25 cellular contexts compared by ENCODE assay signal in the genomic region with DNA sequence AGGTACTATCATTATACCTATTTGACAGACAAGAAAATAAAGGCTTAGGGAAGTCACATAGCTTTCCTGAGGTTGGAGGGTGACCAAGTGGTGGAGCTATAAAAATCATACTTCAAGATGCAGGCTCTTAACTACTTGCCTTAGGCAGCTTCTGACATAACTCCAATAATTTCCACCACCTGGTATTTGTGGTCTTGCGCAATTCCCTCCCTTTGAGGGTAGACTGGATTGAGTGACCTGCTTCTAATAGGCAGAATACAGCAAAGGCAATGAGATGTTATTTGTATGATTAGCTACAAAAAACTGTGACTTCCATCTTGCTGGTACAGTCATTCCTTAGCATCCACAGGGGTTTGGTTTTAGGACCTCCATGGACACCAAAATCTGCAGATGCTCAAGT.
A peak's percentile ranks its signal among the peaks of the same experiment; 100 is the strongest.
DNase-seq lines count a peak whose midpoint lies in the region; ATAC-seq, FAIRE-seq and TF ChIP-seq lines count a peak whose summit lies in the region.
"Had no signal": no experiment of that assay in that cellular context is flagged by ENCODE, and none has a peak within 500 bp of the region (broad histone marks: within the 10 kb centered on the region; RNA-seq: fewer than 3 reads in every experiment).

No MANE protein-coding gene starts in this region.

- no peak overlapping the region for H3K9ac ChIP-seq in IMR-90 (ENCODE audit: low read depth, low read length)
- no peak overlapping the region for H3K9ac ChIP-seq in H1 (replicated peaks in 1 of 4; ENCODE audit: extremely low read depth in 1 of 4, low read depth in 3 of 4, low read length in 3 of 4)
- H3K9ac ChIP-seq: BLaER1 had no signal

- H2AK5ac ChIP-seq in IMR-90 (ENCODE audit: low read depth, low read length) = no peak overlapping the region
- no peak overlapping the region for H2AK5ac ChIP-seq in H1 (ENCODE audit: low read depth, low read length)

- H3K27me3 ChIP-seq in IMR-90 (ENCODE audit: control insufficient read depth, insufficient read depth, low read length) = no peaks in the 10 kb centered on the region
- H3K27me3 ChIP-seq in H1 (replicated peaks in 1 of 4; ENCODE audit: control insufficient read depth in 3 of 4, extremely low read depth in 1 of 4, insufficient read depth in 3 of 4, low read length in 3 of 4) = no peaks in the 10 kb centered on the region; a peak in 1 of 7 replicates
- H3K27me3 ChIP-seq: BE2C, BLaER1 had no signal

- H3K14ac ChIP-seq in IMR-90 (replicated peaks; ENCODE audit: low read depth, low read length) (no peak overlapping the region), H1 (ENCODE audit: insufficient read length) (no peak overlapping the region)

- TF ChIP-seq RAD21 in IMR-90 (IDR thresholded peaks at IDR 0.05; ENCODE audit: low read length) (no peak), H1 (IDR thresholded peaks at IDR 0.05 in 1 of 2, conservative IDR thresholded peaks at IDR 0.05 in 1 of 2; ENCODE audit: low read depth in 2 of 2, low read length in 2 of 2) (no peak)

- no peaks in the 10 kb centered on the region for H3K36me3 ChIP-seq in IMR-90 (ENCODE audit: control insufficient read depth, insufficient read depth, low read length)
- no peaks in the 10 kb centered on the region for H3K36me3 ChIP-seq in H1 (ENCODE audit: control insufficient read depth in 2 of 4, insufficient read depth in 4 of 4, low read length in 3 of 4)
- H3K36me3 ChIP-seq: BE2C, BLaER1 had no signal

- H2AK9ac ChIP-seq in IMR-90 (replicated peaks; ENCODE audit: low read depth, low read length, poor library complexity) = no peak overlapping the region

- dilution Hi-C loops in IMR-90 (cut with HindIII; ENCODE audit: low sequenced_read_pairs, unreplicated experiment) = no loop called here

- H2BK12ac ChIP-seq in H1 (ENCODE audit: low read depth, low read length) = no peak overlapping the region

- no CpG with 5 or more reads among the region's 1 CpG for WGBS in IMR-90 (ENCODE audit: extremely low coverage in 2 of 2, insufficient read length in 1 of 2), 2 experiments
- 100% methylated on average over 1 of the region's 1 CpG; no CpG with 5 or more reads in 1 of the 2 experiments for WGBS in H1 (ENCODE audit: extremely low coverage in 1 of 2, insufficient coverage in 1 of 2, insufficient read length in 1 of 2, insufficient replicate concordance in 2 of 2, low coverage in 1 of 2, low lambda C conversion rate in 2 of 2, missing lambda C conversion rate in 1 of 2), 2 experiments

- H2BK15ac ChIP-seq in IMR-90 (ENCODE audit: low read depth, low read length) (no peak overlapping the region), H1 (ENCODE audit: low read length) (no peak overlapping the region)

- no peak overlapping the region for H2BK5ac ChIP-seq in IMR-90 (ENCODE audit: low read depth, low read length, poor library complexity, severe bottlenecking)
- H2BK5ac ChIP-seq in H1 (ENCODE audit: low read depth, low read length) = no peak overlapping the region

- H3K4me1 ChIP-seq in IMR-90 (ENCODE audit: control insufficient read depth, insufficient read depth, low read length) = no peaks in the 10 kb centered on the region
- H3K4me1 ChIP-seq in H1 (replicated peaks in 1 of 4; ENCODE audit: control insufficient read depth in 3 of 4, insufficient read depth in 4 of 4, low read length in 3 of 4) = no peaks in the 10 kb centered on the region
- H3K4me1 ChIP-seq: BE2C had no signal

- no peak for ATAC-seq in IMR-90 (ENCODE audit: low read depth)
- ATAC-seq in left colon = no peak
- ATAC-seq: GM12878 had no signal

- CTCF ChIA-PET in IMR-90 (lab: Yijun Ruan, JAX) = no interaction called here
- CTCF ChIA-PET in H1 (lab: Charles Lee; ENCODE audit: partially characterized antibody) = interaction anchor here (4.0 kb wide), 1 partner anchor 10 kb away, joined by 22 read pairs; no protein-coding TSS in a partner anchor

- no peaks in the 10 kb centered on the region for H3K79me2 ChIP-seq in H1 (ENCODE audit: control insufficient read depth in 1 of 2, insufficient read depth in 2 of 2, low read length in 2 of 2)

- H3K4me3 ChIP-seq in IMR-90 (ENCODE audit: insufficient read depth, low read depth, low read length) (no peak overlapping the region), H1 (ENCODE audit: extremely low read depth in 1 of 4, insufficient read depth in 2 of 4, low read depth in 3 of 4, low read length in 4 of 4) (no peak overlapping the region)
- H3K4me3 ChIP-seq: BLaER1, GM12878 had no signal

- no peak overlapping the region for H2AFZ ChIP-seq in IMR-90 (replicated peaks; ENCODE audit: low read length, poor library complexity)
- H2AFZ ChIP-seq in H1 (ENCODE audit: low read length) = no peak overlapping the region

- H3K79me1 ChIP-seq in IMR-90 (ENCODE audit: low read depth in 1 of 2, low read length in 2 of 2) (no peaks in the 10 kb centered on the region), H1 (ENCODE audit: low read depth, low read length) (no peaks in the 10 kb centered on the region)

- no peak for DNase-seq in IMR-90
- DNase-seq in RPMI7951 (ENCODE audit: low read depth) = peak; percentile 21
- no peak for DNase-seq in H1 (ENCODE audit: low read depth in 1 of 2, low spot score in 2 of 2)
- DNase-seq in NCI-H748 treated with DMSO at 0.1 percent for 48 hours (lab: John Stamatoyannopoulos, UW) = no peak
- DNase-seq in left colon = no peak
- DNase-seq: 8988T; ACHN; BE2C; C1 segment of cervical spinal cord; CD4-positive, alpha-beta memory T cell; CD4-positive, CD25-positive, alpha-beta regulatory T cell; CD8-positive, alpha-beta memory T cell; COR-L47; DMS 273 treated with DMSO at 0.1 percent for 48 hours; DMS153; DMS53; DMS79; DND-41; EL; GDM1 had no signal

- peaks cover 5% of the 10 kb centered on the region for H3K9me3 ChIP-seq in IMR-90 (ENCODE audit: control insufficient read depth, insufficient read depth, low read length)
- H3K9me3 ChIP-seq in H1 (ENCODE audit: insufficient read depth in 2 of 2, low read depth in 1 of 2, low read length in 1 of 2) = peaks cover 13 to 16% of the 10 kb centered on the region in 2 experiments
- H3K9me3 ChIP-seq: BE2C had no signal

- H3K4ac ChIP-seq in IMR-90 (ENCODE audit: low read depth, low read length) (no peak overlapping the region), H1 (replicated peaks; ENCODE audit: insufficient read length, low read depth, low read length) (no peak overlapping the region)

- FAIRE-seq in H1 (lab: Jason Lieb, UNC) = no peak
- FAIRE-seq: A204.1, GM12878, GM12892, GM18507 had no signal

- POLR2A ChIA-PET in IMR-90 (lab: Charles Lee; ENCODE audit: unreplicated experiment) = no interaction called here
- POLR2A ChIA-PET in H1 (lab: Charles Lee; ENCODE audit: partially characterized antibody) = no interaction called here

- intact Hi-C loops in IMR-90 (cut with micrococcal nuclease) (no loop called here), left colon (cut with DNase I, micrococcal nuclease) (loop anchor here in 1 of 2 donors (5.0 kb wide), 1 partner anchor 53 kb away; no protein-coding TSS in a partner anchor)

- H3K9me1 ChIP-seq in IMR-90 (ENCODE audit: insufficient read depth, low read length) = no peaks in the 10 kb centered on the region

- H4K91ac ChIP-seq in IMR-90 (ENCODE audit: insufficient read depth, low read depth, low read length) (no peak overlapping the region), H1 (replicated peaks; ENCODE audit: insufficient read length, low read length) (no peak overlapping the region)

- H2BK120ac ChIP-seq in IMR-90 (ENCODE audit: low read depth, low read length) (no peak overlapping the region), H1 (replicated peaks; ENCODE audit: low read depth, low read length) (no peak overlapping the region)

- no peak overlapping the region for H3K27ac ChIP-seq in IMR-90 (ENCODE audit: insufficient read depth, low read length)
- H3K27ac ChIP-seq in H1 (ENCODE audit: low read depth, low read length) = no peak overlapping the region
- H3K27ac ChIP-seq: BLaER1 had no signal

- H4K8ac ChIP-seq in IMR-90 (ENCODE audit: low read depth in 2 of 2, low read length in 2 of 2) (no peak overlapping the region), H1 (ENCODE audit: extremely low read depth, insufficient read depth, low read length) (no peak overlapping the region)

- no peak overlapping the region for H3K23ac ChIP-seq in IMR-90 (ENCODE audit: low read depth, low read length)
- H3K23ac ChIP-seq in H1 (ENCODE audit: insufficient read length) = no peak overlapping the region

- no peak for TF ChIP-seq EP300 in H1 (IDR thresholded peaks at IDR 0.05; ENCODE audit: borderline replicate concordance in 1 of 2, low read depth in 2 of 2, low read length in 2 of 2)

- no peak overlapping the region for H2BK20ac ChIP-seq in IMR-90 (ENCODE audit: low read depth, low read length)
- H2BK20ac ChIP-seq in H1 (ENCODE audit: low read length) = no peak overlapping the region

- no peaks in the 10 kb centered on the region for H3K23me2 ChIP-seq in H1 (ENCODE audit: low read depth, low read length)

- in situ Hi-C loops in IMR-90 (cut with MboI; ENCODE audit: low sequenced_read_pairs) = no loop called here

- H3K56ac ChIP-seq in IMR-90 (ENCODE audit: extremely low read depth, insufficient read depth, low read length) = no peak overlapping the region
- no peak overlapping the region for H3K56ac ChIP-seq in H1 (replicated peaks; ENCODE audit: insufficient read length, low read depth, low read length)

- H3K4me2 ChIP-seq in IMR-90 (ENCODE audit: low read depth, low read length) (no peak overlapping the region), H1 (ENCODE audit: insufficient read depth in 1 of 2, low read depth in 2 of 2, low read length in 2 of 2) (no peak overlapping the region)
- H3K4me2 ChIP-seq: BLaER1 had no signal

- TF ChIP-seq CTCF in IMR-90 (conservative IDR thresholded peaks at IDR 0.05; ENCODE audit: low read depth, low read length) = no peak
- TF ChIP-seq CTCF in H1 (IDR thresholded peaks at IDR 0.05; ENCODE audit: control extremely low read depth in 1 of 3, insufficient read depth in 1 of 3, low read depth in 1 of 3, low read length in 3 of 3) = no peak

- no peak for TF ChIP-seq POLR2A in IMR-90 (IDR thresholded peaks at IDR 0.05; ENCODE audit: low read depth, low read length)
- TF ChIP-seq POLR2A in H1 (IDR thresholded peaks at IDR 0.05; ENCODE audit: control extremely low read depth in 1 of 2, low read depth in 2 of 2, low read length in 2 of 2) = no peak

- H4K20me1 ChIP-seq in IMR-90 (ENCODE audit: insufficient read depth, low read length) (no peaks in the 10 kb centered on the region), H1 (replicated peaks in 1 of 2; ENCODE audit: control insufficient read depth in 1 of 2, insufficient read depth in 2 of 2, low read length in 2 of 2) (no peaks in the 10 kb centered on the region)
- H4K20me1 ChIP-seq: BLaER1 had no signal

- H3K18ac ChIP-seq in IMR-90 (ENCODE audit: low read depth, low read length) = no peak overlapping the region
- H3K18ac ChIP-seq in H1 (ENCODE audit: extremely low read depth, low read length) = no peak overlapping the region

- no peak overlapping the region for H4K5ac ChIP-seq in IMR-90 (ENCODE audit: low read depth, low read length)
- no peak overlapping the region for H4K5ac ChIP-seq in H1 (ENCODE audit: insufficient read length, low read depth, low read length)

- BruUV-seq in IMR-90 (replicated peaks; lab: Mats Ljungman, UMichigan) = no TSS peak

TF ChIP-seq in IMR-90, 13 proteins besides CTCF, POLR2A, EP300 and RAD21 (continues in another document):
- TF ChIP-seq BHLHE40 (IDR thresholded peaks at IDR 0.05; ENCODE audit: low read depth, low read length) = no peak

TF ChIP-seq in H1, 55 proteins besides CTCF, POLR2A, EP300 and RAD21 (continues in another document):
- peak; percentile 75 for TF ChIP-seq CEBPB (IDR thresholded peaks at IDR 0.05; ENCODE audit: low read depth, low read length)
